In the genomic region with DNA sequence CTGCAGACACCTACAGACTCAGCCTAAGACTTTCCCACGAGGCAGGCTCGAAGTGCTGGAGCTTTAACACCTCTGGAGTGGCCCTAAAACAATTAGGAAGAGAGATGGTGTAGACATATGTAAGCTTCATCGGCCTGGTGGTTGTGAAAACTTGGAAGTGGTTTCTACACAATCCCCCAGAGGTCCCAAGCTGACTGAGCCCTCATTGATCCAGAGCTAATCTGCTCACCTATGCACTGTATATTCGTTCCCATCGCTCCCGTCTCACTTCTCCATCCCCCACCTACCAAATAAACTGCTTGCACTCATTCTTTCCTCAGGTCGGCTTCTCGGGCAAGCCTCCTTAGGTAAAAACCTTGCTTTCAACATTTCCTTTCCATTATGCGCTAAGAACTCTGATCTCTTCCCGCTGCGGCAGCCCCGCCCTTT, we compare ENCODE assay signal across 8 cellular contexts. TPM values are rescaled to one million over a fixed set of nuclear protein-coding genes. Genes with fewer than 3 reads are reported as not detected.
DNase-seq lines count a peak whose midpoint lies in the region; ATAC-seq and TF ChIP-seq lines count a peak whose summit lies in the region.

No MANE protein-coding gene starts in this region.

- peak; percentile 34 for ATAC-seq in GM19395 (IDR thresholded peaks at IDR 0.05; ENCODE audit: unreplicated experiment)
- ATAC-seq in gastroesophageal sphincter = peak; percentile 6

- no peak for TF ChIP-seq EP300 in gastroesophageal sphincter (IDR thresholded peaks at IDR 0.05)

- H3K27me3 ChIP-seq in NT2/D1 (ENCODE audit: insufficient read depth, insufficient read length) (no peaks in the 10 kb centered on the region), gastroesophageal sphincter (no peaks in the 10 kb centered on the region), skeletal muscle tissue (ENCODE audit: control insufficient read depth in 3 of 3, insufficient read depth in 3 of 3, low read length in 3 of 3) (no peaks in the 10 kb centered on the region)

- 0% methylated on average over 9 to 11 of the region's 12 CpGs for WGBS in gastroesophageal sphincter (ENCODE audit: low coverage in 1 of 2), 2 donors

- peak overlapping the region; percentile 95 for H3K9ac ChIP-seq in NT2/D1 (ENCODE audit: insufficient read length, low read depth)
- H3K9ac ChIP-seq in skeletal muscle tissue (ENCODE audit: low read depth in 1 of 3, low read length in 3 of 3) = peak overlapping the region; percentile 83 to 90 (median 88)

- no peak for DNase-seq in NT2/D1 (ENCODE audit: low read depth, low spot score)
- no peak for DNase-seq in inferior parietal cortex (ENCODE audit: extremely low spot score)
- DNase-seq in cerebellar cortex (ENCODE audit: low spot score) = no peak
- no peak for DNase-seq in Ammon's horn (ENCODE audit: low spot score)
- no peak for DNase-seq in NCI-H69 (lab: John Stamatoyannopoulos, UW)

- H3K9me3 ChIP-seq in NT2/D1 (ENCODE audit: insufficient read depth, low read length) (no peaks in the 10 kb centered on the region), gastroesophageal sphincter (peaks cover 0 to 6% (median 0%) of the 10 kb centered on the region in 3 donors), skeletal muscle tissue (ENCODE audit: control insufficient read depth in 3 of 3, low read length in 3 of 3) (peaks cover 2 to 8% (median 3%) of the 10 kb centered on the region in 3 donors)

- H3K36me3 ChIP-seq in NT2/D1 (ENCODE audit: insufficient read depth, insufficient read length, low read length) (peaks cover 19% of the 10 kb centered on the region), gastroesophageal sphincter (peaks cover 0 to 23% of the 10 kb centered on the region in 2 donors), skeletal muscle tissue (ENCODE audit: control insufficient read depth in 3 of 3, insufficient read depth in 3 of 3, low read length in 3 of 3) (peaks cover 3 to 14% (median 4%) of the 10 kb centered on the region in 3 donors)

- no peak for TF ChIP-seq POLR2A in gastroesophageal sphincter (IDR thresholded peaks at IDR 0.05)

- peak overlapping the region; percentile 80 for H3K4me3 ChIP-seq in NT2/D1 (ENCODE audit: insufficient read length, low read depth)
- peak overlapping the region; percentile 65 to 72 for H3K4me3 ChIP-seq in gastroesophageal sphincter
- peak overlapping the region; percentile 95 to 99 (median 96) for H3K4me3 ChIP-seq in skeletal muscle tissue (ENCODE audit: low read length in 3 of 3)

- TF ChIP-seq CTCF in gastroesophageal sphincter (IDR thresholded peaks at IDR 0.05) = no peak

- H3K27ac ChIP-seq in gastroesophageal sphincter (peak overlapping the region; percentile 79 to 90 (median 90)), skeletal muscle tissue (ENCODE audit: low read depth, low read length) (peak overlapping the region; percentile 92)

- H3K4me1 ChIP-seq in NT2/D1 (ENCODE audit: insufficient read depth, insufficient read length) = no peaks in the 10 kb centered on the region
- peaks cover 0 to 22% (median 4%) of the 10 kb centered on the region in 3 donors for H3K4me1 ChIP-seq in gastroesophageal sphincter
- peaks cover 2 to 17% (median 3%) of the 10 kb centered on the region in 3 donors for H3K4me1 ChIP-seq in skeletal muscle tissue (ENCODE audit: control insufficient read depth in 3 of 3, insufficient read depth in 3 of 3, low read length in 3 of 3)

RNA-seq across cellular contexts. Expression of a gene that starts 0.8 kb away (rescaled TPM):
- total RNA-seq in gastroesophageal sphincter = 1 to 10 TPM; 2.3 to 8.1 (median 6.3) TPM
- 6.3 TPM for total RNA-seq in skeletal muscle tissue

RNA-seq across cellular contexts. Expression of a gene that starts 36.8 kb away (rescaled TPM):
- total RNA-seq in gastroesophageal sphincter (10 to 100 TPM in 1 of 4 donors, 1 to 10 TPM in 3; 8.1 to 12.1 (median 8.3) TPM), skeletal muscle tissue (6.8 TPM)

RNA-seq across cellular contexts. Expression of a gene that starts 38.7 kb away (rescaled TPM):
- 10 to 100 TPM in 1 of 4 donors, 1 to 10 TPM in 3; 5.5 to 15.4 (median 6.9) TPM for total RNA-seq in gastroesophageal sphincter
- total RNA-seq in skeletal muscle tissue = 7.3 TPM
